ENCODE assay signal across 10 cellular contexts in the genomic region with DNA sequence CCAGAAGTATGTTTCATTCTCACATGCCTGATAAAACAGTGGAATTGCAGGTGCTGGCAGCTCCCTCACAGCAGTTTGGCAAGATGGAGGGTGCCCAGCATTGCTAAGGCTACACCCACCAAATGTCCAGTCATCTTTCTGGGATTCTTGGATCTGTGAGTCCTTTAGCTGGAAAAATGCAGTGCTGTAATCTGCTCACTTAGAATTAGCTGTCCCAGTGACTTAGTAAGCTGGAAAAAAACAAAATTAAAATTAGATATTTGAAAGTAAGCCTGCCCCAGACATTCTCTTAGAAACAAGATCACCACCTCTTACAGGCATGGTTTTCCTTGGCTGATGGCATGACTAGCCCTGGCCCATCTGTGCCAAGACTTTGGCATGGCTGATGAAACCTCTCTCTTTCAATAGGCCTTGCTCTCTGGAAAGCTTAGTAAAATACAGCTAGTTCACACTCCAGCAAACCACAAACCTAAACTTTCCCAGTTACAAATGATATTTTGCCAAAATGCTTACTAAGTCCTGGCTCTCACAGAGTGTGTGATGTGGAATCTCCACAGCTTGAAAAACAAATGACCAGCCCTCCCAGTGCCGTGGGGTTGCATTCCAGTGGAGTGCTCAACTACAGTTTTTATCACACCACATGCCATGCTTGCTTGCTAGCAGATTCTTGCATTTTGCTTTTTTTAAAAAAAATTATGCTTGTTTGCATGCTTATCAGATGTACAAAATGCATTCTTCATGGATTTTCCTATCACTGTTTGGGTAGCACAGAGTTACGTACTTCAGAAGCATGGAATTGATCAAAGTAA.
A peak's percentile ranks its signal among the peaks of the same experiment; 100 is the strongest.
DNase-seq lines count a peak whose midpoint lies in the region; ATAC-seq and TF ChIP-seq lines count a peak whose summit lies in the region.
"Had no signal": no experiment of that assay in that cellular context is flagged by ENCODE, and none has a peak within 500 bp of the region (broad histone marks: within the 10 kb centered on the region; RNA-seq: fewer than 3 reads in every experiment).

No MANE protein-coding gene starts in this region.

- no peak for ATAC-seq in GM19452 (IDR thresholded peaks at IDR 0.05; ENCODE audit: unreplicated experiment)

- H3K27me3 ChIP-seq in uterus: no peaks in the 10 kb centered on the region
- H3K27me3 ChIP-seq in testis: no peaks in the 10 kb centered on the region

- DNase-seq in DMS 273 (lab: John Stamatoyannopoulos, UW; ENCODE audit: unreplicated experiment) (peak; percentile 38), DMS 273 treated with DMSO at 0.1 percent for 48 hours (lab: John Stamatoyannopoulos, UW) (no peak), dedifferentiated amniotic fluid mesenchymal stem cell (ENCODE audit: extremely low spot score) (peak; percentile 95), lower leg skin (ENCODE audit: low spot score in 2 of 2) (peak; percentile 17 to 85), uterus (no peak), iPS-NIHi7 (ENCODE audit: extremely low spot score) (no peak), testis (no peak)
- DNase-seq: T-helper 2 cell had no signal

- TF ChIP-seq POLR2A in lower leg skin (IDR thresholded peaks at IDR 0.05): no peak
- TF ChIP-seq POLR2A in uterus (IDR thresholded peaks at IDR 0.05): no peak
- TF ChIP-seq POLR2A in testis (IDR thresholded peaks at IDR 0.05): no peak

- intact Hi-C loops in lower leg skin (cut with DNase I; ENCODE audit: low total_unique reads): no loop called here
- intact Hi-C loops in uterus (cut with DNase I; ENCODE audit: low total_unique reads): no loop called here
- intact Hi-C loops in testis (cut with DNase I; ENCODE audit: low total_unique reads): no loop called here

- H3K4me1 ChIP-seq in uterus: peaks cover 0 to 10% of the 10 kb centered on the region in 2 donors
- H3K4me1 ChIP-seq in testis: peaks cover 9% of the 10 kb centered on the region

- WGBS in lower leg skin, 2 donors: 45 to 56% methylated on average over 2 of the region's 2 CpGs
- 35 to 38% methylated on average over 2 of the region's 2 CpGs for WGBS in testis, 2 donors

- TF ChIP-seq CTCF in lower leg skin (IDR thresholded peaks at IDR 0.05) (no peak), uterus (IDR thresholded peaks at IDR 0.05) (no peak), testis (IDR thresholded peaks at IDR 0.05) (no peak)

- H3K27ac ChIP-seq in uterus (peak overlapping the region; percentile 40 to 55), testis (no peak overlapping the region)
- H3K27ac ChIP-seq: 22Rv1 had no signal

- H3K36me3 ChIP-seq in uterus: no peaks in the 10 kb centered on the region
- no peaks in the 10 kb centered on the region for H3K36me3 ChIP-seq in testis (ENCODE audit: low read depth, missing control alignments)

- H3K4me3 ChIP-seq in lower leg skin (ENCODE audit: low read depth, poor library complexity, severe bottlenecking): no peak overlapping the region
- H3K4me3 ChIP-seq in uterus: no peak overlapping the region
- no peak overlapping the region for H3K4me3 ChIP-seq in testis

- H3K9me3 ChIP-seq in uterus (no peaks in the 10 kb centered on the region), testis (no peaks in the 10 kb centered on the region)

Comparison
In these comparisons a context has a peak if more than half of its experiments do, and no peak if none do; other contexts are left out.
1. DNase-seq: peak in DMS 273 (single experiment), dedifferentiated amniotic fluid mesenchymal stem cell (single experiment) and lower leg skin (2 of 2); none in DMS 273 treated with DMSO at 0.1 percent for 48 hours (single experiment), uterus (0 of 2), iPS-NIHi7 (single experiment) and testis (single experiment).
2. H3K27ac ChIP-seq: peak in uterus (2 of 2); none in testis (0 of 2).